12 cellular contexts compared by ENCODE assay signal in genomic region chr6:167485186-167485978, GRCh38.
DNase-seq lines count a peak whose midpoint lies in the region; ATAC-seq, FAIRE-seq and TF ChIP-seq lines count a peak whose summit lies in the region.
"Had no signal": no experiment of that assay in that cellular context is flagged by ENCODE, and none has a peak within 500 bp of the region (broad histone marks: within the 10 kb centered on the region; RNA-seq: fewer than 3 reads in every experiment).

No MANE protein-coding gene starts in this region.

- no peaks in the 10 kb centered on the region for H3K9me3 ChIP-seq in H1 (ENCODE audit: insufficient read depth in 2 of 2, low read depth in 1 of 2, low read length in 1 of 2)
- H3K9me3 ChIP-seq in lower lobe of right lung: no peaks in the 10 kb centered on the region
- H3K9me3 ChIP-seq in aorta (ENCODE audit: control insufficient read depth, low read length): no peaks in the 10 kb centered on the region
- H3K9me3 ChIP-seq: neutrophil had no signal

- no peak overlapping the region for H3K4ac ChIP-seq in H1 (replicated peaks; ENCODE audit: insufficient read length, low read depth, low read length)

- H4K5ac ChIP-seq in H1 (ENCODE audit: insufficient read length, low read depth, low read length): no peak overlapping the region

- TF ChIP-seq CTCF in H1 (IDR thresholded peaks at IDR 0.05; ENCODE audit: control extremely low read depth in 1 of 3, insufficient read depth in 1 of 3, low read depth in 1 of 3, low read length in 3 of 3) (peak in 1 of 3 experiments; percentile 15; a peak in 1 of 4 replicates), lower lobe of right lung (IDR thresholded peaks at IDR 0.05) (peak; percentile 51)

- no peak overlapping the region for H4K8ac ChIP-seq in H1 (ENCODE audit: extremely low read depth, insufficient read depth, low read length)

- H3K4me2 ChIP-seq in H1 (ENCODE audit: insufficient read depth in 1 of 2, low read depth in 2 of 2, low read length in 2 of 2): no peak overlapping the region

- H3K36me3 Mint-ChIP-seq in activated naive CD8-positive, alpha-beta T cell treated with anti-CD3 and anti-CD28 coated beads, Interleukin-2, amount 50 U/mL, for 24 hours (ENCODE audit: low read depth): no peaks in the 10 kb centered on the region
- H3K36me3 Mint-ChIP-seq in activated naive CD8-positive, alpha-beta T cell treated with anti-CD3 and anti-CD28 coated beads for 36 hours: no peaks in the 10 kb centered on the region

- no peak overlapping the region for H3K4me3 Mint-ChIP-seq in activated naive CD8-positive, alpha-beta T cell treated with anti-CD3 and anti-CD28 coated beads, Interleukin-2, amount 50 U/mL, for 24 hours
- H3K4me3 Mint-ChIP-seq in activated naive CD8-positive, alpha-beta T cell treated with anti-CD3 and anti-CD28 coated beads for 36 hours: no peak overlapping the region
- H3K4me3 Mint-ChIP-seq: CD4-positive, alpha-beta T cell; stimulated activated naive CD8-positive, alpha-beta T cell treated with anti-CD3 and anti-CD28 coated beads, Interleukin-15, Interleukin-2, amounts not matched to agents 100 ng/mL and 50 ng/mL, for 24 hours; T-helper 17 cell had no signal

- H3K27me3 Mint-ChIP-seq in activated naive CD8-positive, alpha-beta T cell treated with anti-CD3 and anti-CD28 coated beads, Interleukin-2, amount 50 U/mL, for 24 hours: peaks cover 20% of the 10 kb centered on the region
- H3K27me3 Mint-ChIP-seq in activated naive CD8-positive, alpha-beta T cell treated with anti-CD3 and anti-CD28 coated beads for 36 hours: peaks cover 32% of the 10 kb centered on the region

- H3K23me2 ChIP-seq in H1 (ENCODE audit: low read depth, low read length): no peaks in the 10 kb centered on the region

- TF ChIP-seq RAD21 in H1 (IDR thresholded peaks at IDR 0.05 in 1 of 2, conservative IDR thresholded peaks at IDR 0.05 in 1 of 2; ENCODE audit: low read depth in 2 of 2, low read length in 2 of 2): peak; percentile 30 to 41

- H2BK20ac ChIP-seq in H1 (ENCODE audit: low read length): no peak overlapping the region

- TF ChIP-seq EP300 in H1 (IDR thresholded peaks at IDR 0.05; ENCODE audit: borderline replicate concordance in 1 of 2, low read depth in 2 of 2, low read length in 2 of 2): no peak

- no peak overlapping the region; the same call in 1 of the 2 replicates for H3K18ac ChIP-seq in H1 (ENCODE audit: extremely low read depth, low read length)

- CTCF ChIA-PET in H1 (lab: Charles Lee; ENCODE audit: partially characterized antibody): interaction anchor here (0.6 to 2.3 kb wide), 8 partner anchors 10 to 226 kb away, joined by 3 to 13 read pairs (median 4); no protein-coding TSS in a partner anchor

- no peak for TF ChIP-seq POLR2A in H1 (IDR thresholded peaks at IDR 0.05; ENCODE audit: control extremely low read depth in 1 of 2, low read depth in 2 of 2, low read length in 2 of 2)

- no peak overlapping the region for H3K27ac ChIP-seq in H1 (ENCODE audit: low read depth, low read length)
- no peak overlapping the region for H3K27ac ChIP-seq in lower lobe of right lung
- no peak overlapping the region for H3K27ac ChIP-seq in aorta (ENCODE audit: low read depth in 1 of 2, low read length in 2 of 2)
- H3K27ac ChIP-seq: neutrophil had no signal

- H3K56ac ChIP-seq in H1 (replicated peaks; ENCODE audit: insufficient read length, low read depth, low read length): no peak overlapping the region

- no peaks in the 10 kb centered on the region for H3K27me3 ChIP-seq in H1 (replicated peaks in 1 of 4; ENCODE audit: control insufficient read depth in 3 of 4, extremely low read depth in 1 of 4, insufficient read depth in 3 of 4, low read length in 3 of 4)
- no peaks in the 10 kb centered on the region for H3K27me3 ChIP-seq in lower lobe of right lung (ENCODE audit: low read depth)
- H3K27me3 ChIP-seq in aorta (ENCODE audit: control insufficient read depth in 1 of 2, insufficient read depth in 2 of 2, low read length in 1 of 2): no peaks in the 10 kb centered on the region
- H3K27me3 ChIP-seq: neutrophil had no signal

- H3K4me1 ChIP-seq in H1 (replicated peaks in 1 of 4; ENCODE audit: control insufficient read depth in 3 of 4, insufficient read depth in 4 of 4, low read length in 3 of 4) (peaks cover 0 to 2% (median 0%) of the 10 kb centered on the region in 4 experiments; a peak in 3 of 7 replicates), lower lobe of right lung (peaks cover 9% of the 10 kb centered on the region), aorta (ENCODE audit: control insufficient read depth in 1 of 2, insufficient read depth in 2 of 2, low read length in 2 of 2) (no peaks in the 10 kb centered on the region)

- FAIRE-seq in H1 (lab: Jason Lieb, UNC): no peak

- peak overlapping the region; percentile 84; the same call in 1 of the 2 replicates for H2BK12ac ChIP-seq in H1 (ENCODE audit: low read depth, low read length)

- no peak overlapping the region for H2BK120ac ChIP-seq in H1 (replicated peaks; ENCODE audit: low read depth, low read length)

- H3K27ac Mint-ChIP-seq in activated naive CD8-positive, alpha-beta T cell treated with anti-CD3 and anti-CD28 coated beads, Interleukin-2, amount 50 U/mL, for 24 hours: no peak overlapping the region
- no peak overlapping the region for H3K27ac Mint-ChIP-seq in activated naive CD8-positive, alpha-beta T cell treated with anti-CD3 and anti-CD28 coated beads for 36 hours
- H3K27ac Mint-ChIP-seq: CD4-positive, alpha-beta T cell; stimulated activated naive CD8-positive, alpha-beta T cell treated with anti-CD3 and anti-CD28 coated beads, Interleukin-15, Interleukin-2, amounts not matched to agents 100 ng/mL and 50 ng/mL, for 24 hours; T-helper 17 cell had no signal

- ATAC-seq in activated naive CD8-positive, alpha-beta T cell treated with anti-CD3 and anti-CD28 coated beads, Interleukin-2, amount 50 U/mL, for 24 hours: peak; percentile 27
- ATAC-seq in lower lobe of right lung (peak; percentile 65 to 69), aorta (ENCODE audit: low FRiP score) (peak; percentile 68), HG03520 (IDR thresholded peaks at IDR 0.05; ENCODE audit: unreplicated experiment) (no peak)
- ATAC-seq: T-helper 17 cell had no signal

- no peak overlapping the region for H4K91ac ChIP-seq in H1 (replicated peaks; ENCODE audit: insufficient read length, low read length)

- H2AK5ac ChIP-seq in H1 (ENCODE audit: low read depth, low read length): no peak overlapping the region

- H3K4me3 ChIP-seq in H1 (ENCODE audit: extremely low read depth in 1 of 4, insufficient read depth in 2 of 4, low read depth in 3 of 4, low read length in 4 of 4) (no peak overlapping the region), lower lobe of right lung (no peak overlapping the region), aorta (ENCODE audit: low read length in 2 of 2) (no peak overlapping the region)

- H2BK15ac ChIP-seq in H1 (ENCODE audit: low read length): peak overlapping the region; percentile 81; the same call in 1 of the 2 replicates

- DNase-seq in activated naive CD8-positive, alpha-beta T cell treated with anti-CD3 and anti-CD28 coated beads, Interleukin-2, amount 50 U/mL, for 24 hours: no peak
- no peak for DNase-seq in activated naive CD8-positive, alpha-beta T cell treated with anti-CD3 and anti-CD28 coated beads for 36 hours
- no peak for DNase-seq in H1 (ENCODE audit: low read depth in 1 of 2, low spot score in 2 of 2)
- no peak for DNase-seq in lower lobe of right lung
- no peak for DNase-seq in aorta
- DNase-seq in EL: no peak
- no peak for DNase-seq in AG08395 (ENCODE audit: low spot score)
- DNase-seq: CD4-positive, alpha-beta T cell; T-helper 17 cell had no signal

- WGBS in H1 (ENCODE audit: extremely low coverage in 1 of 2, insufficient coverage in 1 of 2, insufficient read length in 1 of 2, insufficient replicate concordance in 2 of 2, low coverage in 1 of 2, low lambda C conversion rate in 2 of 2, missing lambda C conversion rate in 1 of 2), 2 experiments: 93% methylated on average over 16 of the region's 16 CpGs; no CpG with 5 or more reads in 1 of the 2 experiments
- 72% methylated on average over 16 of the region's 16 CpGs for WGBS in aorta, 2 donors

- no peaks in the 10 kb centered on the region for H4K20me1 ChIP-seq in H1 (replicated peaks in 1 of 2; ENCODE audit: control insufficient read depth in 1 of 2, insufficient read depth in 2 of 2, low read length in 2 of 2)

- H3K14ac ChIP-seq in H1 (ENCODE audit: insufficient read length): no peak overlapping the region

- H3K23ac ChIP-seq in H1 (ENCODE audit: insufficient read length): no peak overlapping the region

- no peak overlapping the region for H2AFZ ChIP-seq in H1 (ENCODE audit: low read length)

- H3K79me2 ChIP-seq in H1 (ENCODE audit: control insufficient read depth in 1 of 2, insufficient read depth in 2 of 2, low read length in 2 of 2): no peaks in the 10 kb centered on the region

- POLR2A ChIA-PET in H1 (lab: Charles Lee; ENCODE audit: partially characterized antibody): no interaction called here

- no peaks in the 10 kb centered on the region for H3K4me1 Mint-ChIP-seq in activated naive CD8-positive, alpha-beta T cell treated with anti-CD3 and anti-CD28 coated beads, Interleukin-2, amount 50 U/mL, for 24 hours
- peaks cover 9% of the 10 kb centered on the region for H3K4me1 Mint-ChIP-seq in activated naive CD8-positive, alpha-beta T cell treated with anti-CD3 and anti-CD28 coated beads for 36 hours

- H2BK5ac ChIP-seq in H1 (ENCODE audit: low read depth, low read length): no peak overlapping the region

- H3K36me3 ChIP-seq in H1 (ENCODE audit: control insufficient read depth in 2 of 4, insufficient read depth in 4 of 4, low read length in 3 of 4) (no peaks in the 10 kb centered on the region), lower lobe of right lung (no peaks in the 10 kb centered on the region), aorta (ENCODE audit: control insufficient read depth in 1 of 2, insufficient read depth in 2 of 2, low read length in 1 of 2) (no peaks in the 10 kb centered on the region)
- H3K36me3 ChIP-seq: neutrophil had no signal

- intact Hi-C loops in lower lobe of right lung (cut with DNase I): no loop called here
- intact Hi-C loops in aorta (cut with DNase I): loop anchor here (2.0 kb wide), 2 partner anchors 185 to 413 kb away; no protein-coding TSS in a partner anchor

- no peaks in the 10 kb centered on the region for H3K9me3 Mint-ChIP-seq in activated naive CD8-positive, alpha-beta T cell treated with anti-CD3 and anti-CD28 coated beads, Interleukin-2, amount 50 U/mL, for 24 hours
- H3K9me3 Mint-ChIP-seq in activated naive CD8-positive, alpha-beta T cell treated with anti-CD3 and anti-CD28 coated beads for 36 hours: no peaks in the 10 kb centered on the region
- H3K9me3 Mint-ChIP-seq: CD4-positive, alpha-beta T cell; stimulated activated naive CD8-positive, alpha-beta T cell treated with anti-CD3 and anti-CD28 coated beads, Interleukin-15, Interleukin-2, amounts not matched to agents 100 ng/mL and 50 ng/mL, for 24 hours had no signal

- H3K9ac ChIP-seq in H1 (replicated peaks in 1 of 4; ENCODE audit: extremely low read depth in 1 of 4, low read depth in 3 of 4, low read length in 3 of 4): no peak overlapping the region

- no peaks in the 10 kb centered on the region for H3K79me1 ChIP-seq in H1 (ENCODE audit: low read depth, low read length)

TF ChIP-seq in H1, 55 proteins besides CTCF, POLR2A, EP300 and RAD21 (continues in another document):
- no peak for TF ChIP-seq KDM1A (IDR thresholded peaks at IDR 0.05; ENCODE audit: borderline replicate concordance, low read length)
- TF ChIP-seq EGR1 (IDR thresholded peaks at IDR 0.05; ENCODE audit: borderline replicate concordance, low read depth, low read length): no peak
- TF ChIP-seq SP2 (IDR thresholded peaks at IDR 0.05; ENCODE audit: low read length): no peak
